8 cellular contexts compared by ENCODE assay signal in the genomic region with DNA sequence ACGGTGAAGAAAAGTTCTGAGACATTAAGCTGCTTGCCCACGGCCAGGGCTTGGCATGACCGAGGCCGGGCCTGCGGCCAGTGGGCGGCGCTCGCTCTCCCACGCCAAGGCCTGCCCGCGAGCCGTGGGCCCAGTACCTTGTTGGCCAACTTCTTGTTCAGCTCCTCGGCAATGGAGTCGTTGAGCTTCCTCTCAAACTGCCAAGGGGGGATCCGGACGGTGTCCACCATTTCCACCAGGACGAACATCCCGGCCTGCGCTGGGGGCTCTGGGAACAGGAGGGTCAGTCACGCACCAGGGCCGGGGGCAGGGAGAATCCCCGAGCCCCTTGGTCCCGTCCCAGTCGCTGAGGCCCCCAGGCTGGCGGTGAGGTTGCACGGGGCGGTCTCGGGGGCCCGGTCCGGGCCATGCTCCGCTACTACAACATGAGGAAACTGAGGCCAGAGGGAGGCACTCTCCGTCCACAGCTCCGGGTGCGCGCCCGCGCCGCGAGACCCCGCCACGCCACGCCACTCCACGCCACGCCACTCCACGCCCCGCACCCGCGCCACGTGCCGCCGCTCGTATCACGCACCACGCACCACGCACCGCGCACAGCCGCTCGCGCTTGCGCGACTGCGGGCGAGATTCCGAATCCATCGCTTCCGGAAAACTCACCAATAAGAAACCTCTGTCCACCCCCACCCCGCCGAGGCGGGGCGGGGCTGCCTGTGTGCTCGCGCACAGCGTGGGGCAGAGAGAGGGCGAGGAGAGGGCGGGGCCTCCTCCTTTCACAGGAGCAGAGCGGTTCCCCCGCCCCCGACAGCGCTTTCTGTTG. TPM values are rescaled to one million over a fixed set of nuclear protein-coding genes. Genes with fewer than 3 reads are reported as not detected.
DNase-seq lines count a peak whose midpoint lies in the region; ATAC-seq, FAIRE-seq and TF ChIP-seq lines count a peak whose summit lies in the region.

A gene with protein sequence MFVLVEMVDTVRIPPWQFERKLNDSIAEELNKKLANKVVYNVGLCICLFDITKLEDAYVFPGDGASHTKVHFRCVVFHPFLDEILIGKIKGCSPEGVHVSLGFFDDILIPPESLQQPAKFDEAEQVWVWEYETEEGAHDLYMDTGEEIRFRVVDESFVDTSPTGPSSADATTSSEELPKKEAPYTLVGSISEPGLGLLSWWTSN (minus strand): TSS at position 617 of the 817 bp plus-strand sequence. CDS start 369 bp downstream, at position 248.

- H3K27ac Mint-ChIP-seq in activated naive CD8-positive, alpha-beta T cell treated with anti-CD3 and anti-CD28 coated beads, Interleukin-2, amount 10 ng/mL, durations not matched to agents 7 days and 5 days = peak within 1 kb of the TSS; percentile 95

- H3K27me3 ChIP-seq in SU-DHL-6 (ENCODE audit: low read length) = no peaks in the 10 kb centered on the region
- H3K27me3 ChIP-seq in pancreas = no peaks in the 10 kb centered on the region
- H3K27me3 ChIP-seq in tibial artery = no peaks in the 10 kb centered on the region

- H3K36me3 Mint-ChIP-seq in activated naive CD8-positive, alpha-beta T cell treated with anti-CD3 and anti-CD28 coated beads, Interleukin-2, amount 10 ng/mL, durations not matched to agents 7 days and 5 days = peaks cover 3% of the 10 kb centered on the region

- H4K20me1 ChIP-seq in SU-DHL-6 (ENCODE audit: low read depth, low read length) = no peaks in the 10 kb centered on the region

- peaks cover 8% of the 10 kb centered on the region; the same call in 1 of the 2 replicates for H3F3A ChIP-seq in SU-DHL-6 (ENCODE audit: insufficient read depth)

- H3K9me3 Mint-ChIP-seq in activated naive CD8-positive, alpha-beta T cell treated with anti-CD3 and anti-CD28 coated beads, Interleukin-2, amount 10 ng/mL, durations not matched to agents 7 days and 5 days = no peaks in the 10 kb centered on the region

- peaks cover 1% of the 10 kb centered on the region for H3K27me3 Mint-ChIP-seq in activated naive CD8-positive, alpha-beta T cell treated with anti-CD3 and anti-CD28 coated beads, Interleukin-2, amount 10 ng/mL, durations not matched to agents 7 days and 5 days

- 1% methylated on average over 65 to 80 of the region's 80 CpGs for WGBS in pancreas, 2 donors

- peak; percentile 77 for TF ChIP-seq CTCF in GM12872 (IDR thresholded peaks at IDR 0.05; ENCODE audit: insufficient read depth, low read depth, low read length)
- peak; percentile 59 for TF ChIP-seq CTCF in SU-DHL-6 (IDR thresholded peaks at IDR 0.05; ENCODE audit: insufficient read depth, low read length, poor library complexity, severe bottlenecking)
- peak; percentile 15 to 39 (median 28) for TF ChIP-seq CTCF in pancreas (IDR thresholded peaks at IDR 0.05)
- peak; percentile 53 to 64 for TF ChIP-seq CTCF in tibial artery (IDR thresholded peaks at IDR 0.05)

- H3K79me2 ChIP-seq in SU-DHL-6 (ENCODE audit: insufficient read depth, low read length) = peaks cover 52% of the 10 kb centered on the region

- POLR2A ChIA-PET in activated naive CD8-positive, alpha-beta T cell treated with anti-CD3 and anti-CD28 coated beads, Interleukin-2, amount 10 ng/mL, durations not matched to agents 7 days and 5 days (lab: Charles Lee) = interaction anchor here (0.6 to 1.4 kb wide), 5 partner anchors 37 to 122 kb away, joined by 3 to 15 read pairs (median 3); a partner anchor contains a TSS

- H3K9me2 ChIP-seq in SU-DHL-6 (replicated peaks; ENCODE audit: insufficient read depth, low read length) = no peaks in the 10 kb centered on the region

- no peak for FAIRE-seq in pancreas (lab: Jason Lieb, UNC)

- intact Hi-C loops in Right ventricle myocardium inferior (cut with DNase I) = loop anchor here (5.0 kb wide), 1 partner anchor 53 kb away; no protein-coding TSS in a partner anchor
- intact Hi-C loops in pancreas (cut with DNase I) = loop anchor here in 1 of 3 donors (10.0 kb wide), 1 partner anchor 61 kb away; no protein-coding TSS in a partner anchor
- intact Hi-C loops in tibial artery (cut with DNase I; ENCODE audit: low total_unique reads) = loop anchor here (5.0 kb wide), 1 partner anchor 78 kb away; a partner anchor contains a TSS

- H3K9ac ChIP-seq in SU-DHL-6 (ENCODE audit: low read length) = peak within 1 kb of the TSS; percentile 84

- H3K4me1 Mint-ChIP-seq in activated naive CD8-positive, alpha-beta T cell treated with anti-CD3 and anti-CD28 coated beads, Interleukin-2, amount 10 ng/mL, durations not matched to agents 7 days and 5 days = peaks cover 24% of the 10 kb centered on the region

- peak within 1 kb of the TSS; percentile 90 for H3K4me3 ChIP-seq in SU-DHL-6 (ENCODE audit: insufficient read depth, low read length, poor library complexity, severe bottlenecking)
- peak within 1 kb of the TSS; percentile 63 to 79 (median 70) for H3K4me3 ChIP-seq in pancreas
- peak within 1 kb of the TSS; percentile 81 to 95 for H3K4me3 ChIP-seq in tibial artery

- peak within 1 kb of the TSS; percentile 98 for H3K4me3 Mint-ChIP-seq in activated naive CD8-positive, alpha-beta T cell treated with anti-CD3 and anti-CD28 coated beads, Interleukin-2, amount 10 ng/mL, durations not matched to agents 7 days and 5 days

- H2AFZ ChIP-seq in SU-DHL-6 (ENCODE audit: low read depth, low read length, severe bottlenecking) = peak within 1 kb of the TSS; percentile 43

- H3K27ac ChIP-seq in SU-DHL-6 (ENCODE audit: low read depth, low read length) = peak within 1 kb of the TSS; percentile 39
- H3K27ac ChIP-seq in pancreas = peak within 1 kb of the TSS; percentile 46 to 85 (median 76)
- peak within 1 kb of the TSS; percentile 90 to 95 for H3K27ac ChIP-seq in tibial artery

- H3K4me2 ChIP-seq in SU-DHL-6 (ENCODE audit: low read depth, low read length, poor library complexity, severe bottlenecking) = peak within 1 kb of the TSS; percentile 75

- H3K4me1 ChIP-seq in pancreas (peaks cover 12 to 16% (median 15%) of the 10 kb centered on the region in 3 donors), tibial artery (peaks cover 0 to 35% (median 20%) of the 10 kb centered on the region in 4 donors)

- no peaks in the 10 kb centered on the region for H3K9me3 ChIP-seq in SU-DHL-6 (ENCODE audit: insufficient read depth, low read length)
- no peaks in the 10 kb centered on the region for H3K9me3 ChIP-seq in pancreas
- H3K9me3 ChIP-seq in tibial artery = no peaks in the 10 kb centered on the region

- ATAC-seq in HG02678 (IDR thresholded peaks at IDR 0.05; ENCODE audit: unreplicated experiment) (peak; percentile 92), Right ventricle myocardium inferior (peak; percentile 99), pancreas (peak; percentile 97 to 99 (median 97))
- peak; percentile 97 for ATAC-seq in activated naive CD8-positive, alpha-beta T cell treated with anti-CD3 and anti-CD28 coated beads, Interleukin-2, amount 10 ng/mL, durations not matched to agents 7 days and 5 days (ENCODE audit: low read depth)

- no peaks in the 10 kb centered on the region for H3K36me3 ChIP-seq in SU-DHL-6 (ENCODE audit: low read length)
- no peaks in the 10 kb centered on the region for H3K36me3 ChIP-seq in pancreas
- H3K36me3 ChIP-seq in tibial artery = peaks cover 0 to 17% (median 14%) of the 10 kb centered on the region in 3 donors

- DNase-seq in NCI-H128 (lab: John Stamatoyannopoulos, UW; ENCODE audit: unreplicated experiment) (peak; percentile 87), Right ventricle myocardium inferior (ENCODE audit: missing footprints) (peak; percentile 100), pancreas (peak; percentile 96 to 99 (median 98)), tibial artery (peak; percentile 99)
- DNase-seq in activated naive CD8-positive, alpha-beta T cell treated with anti-CD3 and anti-CD28 coated beads, Interleukin-2, amount 10 ng/mL, durations not matched to agents 7 days and 5 days = peak; percentile 96

RNA-seq across cellular contexts. Expression of the gene that starts here (rescaled TPM):
- total RNA-seq in activated naive CD8-positive, alpha-beta T cell treated with anti-CD3 and anti-CD28 coated beads, Interleukin-2, amount 10 ng/mL, durations not matched to agents 7 days and 5 days = 10 to 100 TPM; 29.8 to 30.5 TPM
- 20.1 TPM for total RNA-seq in Right ventricle myocardium inferior
- 10 to 100 TPM; 11.0 to 18.9 (median 13.9) TPM for total RNA-seq in pancreas
- 10 to 100 TPM; 14.8 to 22.0 TPM for polyA plus RNA-seq in pancreas

Comparison
In these comparisons a context has a peak if more than half of its experiments do, and no peak if none do; other contexts are left out.
1. Peak in every context shown above with its lines: DNase-seq, ATAC-seq, H3K4me3 ChIP-seq and H3K27ac ChIP-seq.
2. H3K27ac ChIP-seq: peak in every context shown above with its lines; median percentile 92 in tibial artery; 76 in pancreas; 39 in SU-DHL-6.